Comparison of ENCODE assay signal across 8 cellular contexts in the genomic region with DNA sequence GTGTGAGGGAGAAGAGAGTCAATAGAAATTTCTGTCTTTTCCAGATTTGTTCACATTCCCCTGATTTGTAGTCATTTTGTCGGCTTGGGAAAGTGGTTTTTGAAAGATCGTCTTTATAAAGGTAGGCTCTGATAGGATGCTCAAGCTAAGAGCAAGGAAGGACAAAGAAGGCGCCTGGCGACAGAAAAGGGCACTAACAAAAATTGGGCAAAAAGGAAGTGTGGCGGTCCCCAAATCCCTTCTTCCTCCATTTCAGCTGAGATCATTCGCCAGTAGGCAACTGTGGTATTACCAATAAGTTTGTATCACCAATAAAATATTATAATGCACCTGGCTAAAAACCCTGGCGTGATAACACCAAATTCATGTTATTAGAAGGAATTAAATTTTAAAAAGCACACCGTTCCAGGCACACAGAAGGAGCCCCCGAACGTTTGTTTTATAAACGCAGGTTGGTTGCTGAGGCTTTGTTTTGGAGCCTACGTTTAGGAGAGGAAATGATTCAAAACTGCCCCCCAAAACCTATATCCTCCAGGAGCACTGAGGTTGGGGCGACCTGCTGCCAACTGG. TPM values are rescaled to one million over a fixed set of nuclear protein-coding genes. Genes with fewer than 3 reads are reported as not detected.
DNase-seq lines count a peak whose midpoint lies in the region; ATAC-seq, FAIRE-seq and TF ChIP-seq lines count a peak whose summit lies in the region.

No MANE protein-coding gene starts in this region.

- H3K36me3 Mint-ChIP-seq in activated CD4-positive, alpha-beta T cell treated with anti-CD3 and anti-CD28 coated beads, Interleukin-2, amount 10 ng/mL, durations not matched to agents 7 days and 5 days (ENCODE audit: low read depth) = peaks cover 1% of the 10 kb centered on the region

- peaks cover 37% of the 10 kb centered on the region for H3K4me1 Mint-ChIP-seq in activated CD4-positive, alpha-beta T cell treated with anti-CD3 and anti-CD28 coated beads, Interleukin-2, amount 10 ng/mL, durations not matched to agents 7 days and 5 days

- no peak for TF ChIP-seq POLR2A in right lobe of liver (IDR thresholded peaks at IDR 0.05)

- DNase-seq in activated CD4-positive, alpha-beta T cell treated with anti-CD3 and anti-CD28 coated beads, Interleukin-2, amount 10 ng/mL, durations not matched to agents 7 days and 5 days = no peak
- DNase-seq in activated CD4-positive, alpha-beta T cell treated with anti-CD3 and anti-CD28 coated beads, Interleukin-2, amount 50 U/mL, for 48 hours = no peak
- DNase-seq in ascending aorta (ENCODE audit: low spot score in 2 of 2) (no peak), right lobe of liver (no peak), thoracic aorta (ENCODE audit: low spot score) (no peak), frontal cortex (ENCODE audit: low spot score in 2 of 2) (no peak), NCI-H2029 treated with DMSO at 0.1 percent for 48 hours (lab: John Stamatoyannopoulos, UW) (no peak)

- H3K4me3 Mint-ChIP-seq in activated CD4-positive, alpha-beta T cell treated with anti-CD3 and anti-CD28 coated beads, Interleukin-2, amount 10 ng/mL, durations not matched to agents 7 days and 5 days = peak overlapping the region; percentile 92

- H3K27ac ChIP-seq in ascending aorta (peak overlapping the region; percentile 84 to 90), right lobe of liver (peak overlapping the region; percentile 83 to 89 (median 87)), thoracic aorta (peak overlapping the region; percentile 59 to 87)

- peak overlapping the region; percentile 94 for H3K27ac Mint-ChIP-seq in activated CD4-positive, alpha-beta T cell treated with anti-CD3 and anti-CD28 coated beads, Interleukin-2, amount 10 ng/mL, durations not matched to agents 7 days and 5 days

- no peak for ATAC-seq in right lobe of liver
- no peak for ATAC-seq in thoracic aorta (ENCODE audit: insufficient number of reproducible peaks, low FRiP score, low read depth)
- no peak for ATAC-seq in GM21381 (IDR thresholded peaks at IDR 0.05; ENCODE audit: unreplicated experiment)

- peaks cover 3% of the 10 kb centered on the region for H3K27me3 Mint-ChIP-seq in activated CD4-positive, alpha-beta T cell treated with anti-CD3 and anti-CD28 coated beads, Interleukin-2, amount 10 ng/mL, durations not matched to agents 7 days and 5 days

- CTCF ChIA-PET in activated CD4-positive, alpha-beta T cell treated with anti-CD3 and anti-CD28 coated beads, Interleukin-2, amount 10 ng/mL, durations not matched to agents 7 days and 5 days (lab: Charles Lee) = interaction anchor here (1.0 kb wide), 1 partner anchor 11 kb away, joined by 3 read pairs; no protein-coding TSS in a partner anchor

- 62% methylated on average over 10 of the region's 13 CpGs for WGBS in right lobe of liver (ENCODE audit: insufficient coverage, low coverage, low lambda C conversion rate, missing lambda C conversion rate)

- no peaks in the 10 kb centered on the region for H3K9me3 Mint-ChIP-seq in activated CD4-positive, alpha-beta T cell treated with anti-CD3 and anti-CD28 coated beads, Interleukin-2, amount 10 ng/mL, durations not matched to agents 7 days and 5 days

- POLR2A ChIA-PET in activated CD4-positive, alpha-beta T cell treated with anti-CD3 and anti-CD28 coated beads, Interleukin-2, amount 10 ng/mL, durations not matched to agents 7 days and 5 days (lab: Charles Lee) = interaction anchor here (0.6 to 0.7 kb wide), 3 partner anchors 10 to 624 kb away, joined by 3 read pairs; no protein-coding TSS in a partner anchor

- no peak for TF ChIP-seq CTCF in ascending aorta (IDR thresholded peaks at IDR 0.05)
- TF ChIP-seq CTCF in right lobe of liver (IDR thresholded peaks at IDR 0.05) = no peak
- no peak for TF ChIP-seq CTCF in thoracic aorta (IDR thresholded peaks at IDR 0.05)

- intact Hi-C loops in ascending aorta (cut with DNase I) = loop anchor here (2.0 to 10.0 kb wide), 7 partner anchors 82 to 494 kb away; a partner anchor contains a TSS
- intact Hi-C loops in right lobe of liver (cut with DNase I) = loop anchor here in 1 of 2 donors (10.0 kb wide), 1 partner anchor 66 kb away; no protein-coding TSS in a partner anchor

- no peak for FAIRE-seq in frontal cortex (lab: Jason Lieb, UNC)

- no peaks in the 10 kb centered on the region for H3K9me3 ChIP-seq in ascending aorta
- H3K9me3 ChIP-seq in right lobe of liver = no peaks in the 10 kb centered on the region
- H3K9me3 ChIP-seq in thoracic aorta = no peaks in the 10 kb centered on the region

- H3K27me3 ChIP-seq in ascending aorta (no peaks in the 10 kb centered on the region), right lobe of liver (no peaks in the 10 kb centered on the region), thoracic aorta (replicated peaks; ENCODE audit: insufficient read depth) (no peaks in the 10 kb centered on the region)

- H3K4me1 ChIP-seq in ascending aorta (peaks cover 0 to 14% of the 10 kb centered on the region in 2 donors), right lobe of liver (peaks cover 0 to 23% (median 4%) of the 10 kb centered on the region in 4 donors), thoracic aorta (ENCODE audit: control insufficient read depth in 1 of 2, low read depth in 2 of 2) (peaks cover 17 to 25% of the 10 kb centered on the region in 2 donors)

- no peaks in the 10 kb centered on the region for H3K36me3 ChIP-seq in ascending aorta
- no peaks in the 10 kb centered on the region for H3K36me3 ChIP-seq in right lobe of liver
- H3K36me3 ChIP-seq in thoracic aorta = no peaks in the 10 kb centered on the region

- H3K4me3 ChIP-seq in ascending aorta (peak overlapping the region; percentile 75 to 92), right lobe of liver (peak overlapping the region; percentile 69 to 77 (median 71)), thoracic aorta (peak overlapping the region; percentile 86)

RNA-seq across cellular contexts. Expression of a gene that starts 0.8 kb away (rescaled TPM):
- 10 to 100 TPM; 75.2 to 95.9 TPM for total RNA-seq in activated CD4-positive, alpha-beta T cell treated with anti-CD3 and anti-CD28 coated beads, Interleukin-2, amount 10 ng/mL, durations not matched to agents 7 days and 5 days
- total RNA-seq in ascending aorta = 35.9 TPM
- 10 to 100 TPM in 5 of 6 experiments, 1 to 10 TPM in 1; 8.5 to 19.9 (median 14.8) TPM for total RNA-seq in right lobe of liver
- 10 to 100 TPM; 18.5 to 43.3 TPM for total RNA-seq in thoracic aorta
- total RNA-seq in frontal cortex = 175 TPM
